In genomic region chr10:68284007-68284406, GRCh38 we compare ENCODE assay signal across 24 cellular contexts. TPM values are rescaled to one million over a fixed set of nuclear protein-coding genes. Genes with fewer than 3 reads are reported as not detected.
DNase-seq lines count a peak whose midpoint lies in the region; ATAC-seq, FAIRE-seq and TF ChIP-seq lines count a peak whose summit lies in the region.
"Had no signal": no experiment of that assay in that cellular context is flagged by ENCODE, and none has a peak within 500 bp of the region (broad histone marks: within the 10 kb centered on the region; RNA-seq: fewer than 3 reads in every experiment).

No MANE protein-coding gene starts in this region.

- H3K36me3 ChIP-seq in HEK293 (ENCODE audit: control insufficient read depth in 2 of 2, insufficient read depth in 1 of 2, low read length in 2 of 2) (no peaks in the 10 kb centered on the region), astrocyte (ENCODE audit: insufficient read depth, low read length) (no peaks in the 10 kb centered on the region), neuron (ENCODE audit: insufficient read depth, low read length) (no peaks in the 10 kb centered on the region), sigmoid colon (no peaks in the 10 kb centered on the region)
- H3K36me3 ChIP-seq: BE2C had no signal

- no peak overlapping the region for H3K4me3 ChIP-seq in HEK293 (ENCODE audit: low read depth, low read length)
- no peak overlapping the region for H3K4me3 ChIP-seq in astrocyte (ENCODE audit: insufficient read depth, low read depth, low read length)
- H3K4me3 ChIP-seq in neuron (ENCODE audit: low read length): no peak overlapping the region
- no peak overlapping the region for H3K4me3 ChIP-seq in sigmoid colon

- H3K27me3 Mint-ChIP-seq in astrocyte (ENCODE audit: low read depth, unreplicated experiment): no peaks in the 10 kb centered on the region
- H3K27me3 Mint-ChIP-seq in T-helper 2 cell treated with Interferon-gamma antibody and Interleukin-4, amounts not matched to agents 5 μg/mL and 100 μg/mL, for 36 hours (ENCODE audit: low read depth): no peaks in the 10 kb centered on the region
- H3K27me3 Mint-ChIP-seq: CD4-positive, CD25-positive, alpha-beta regulatory T cell had no signal

- H3K79me2 ChIP-seq in astrocyte (ENCODE audit: insufficient read depth, low read length): no peaks in the 10 kb centered on the region

- CTCF ChIA-PET in HEK293 (lab: Yijun Ruan, JAX): interaction anchor here (0.9 kb wide), 1 partner anchor 18 kb away, joined by 4 read pairs; no protein-coding TSS in a partner anchor

- H3K4me1 Mint-ChIP-seq in astrocyte (ENCODE audit: low read depth, unreplicated experiment): peaks cover 12% of the 10 kb centered on the region
- no peaks in the 10 kb centered on the region for H3K4me1 Mint-ChIP-seq in T-helper 2 cell treated with Interferon-gamma antibody and Interleukin-4, amounts not matched to agents 5 μg/mL and 100 μg/mL, for 36 hours (ENCODE audit: low read depth)
- H3K4me1 Mint-ChIP-seq: CD4-positive, CD25-positive, alpha-beta regulatory T cell; H9 had no signal

- H3K4me1 ChIP-seq in HEK293 (ENCODE audit: control insufficient read depth, insufficient read depth, low read length) (no peaks in the 10 kb centered on the region), astrocyte (ENCODE audit: insufficient read depth, low read length) (no peaks in the 10 kb centered on the region), neuron (ENCODE audit: insufficient read depth, low read length) (peaks cover 15% of the 10 kb centered on the region), sigmoid colon (no peaks in the 10 kb centered on the region)
- H3K4me1 ChIP-seq: BE2C had no signal

- H3K27ac Mint-ChIP-seq in astrocyte (ENCODE audit: unreplicated experiment): peak overlapping the region; percentile 85
- no peak overlapping the region for H3K27ac Mint-ChIP-seq in T-helper 2 cell treated with Interferon-gamma antibody and Interleukin-4, amounts not matched to agents 5 μg/mL and 100 μg/mL, for 36 hours
- H3K27ac Mint-ChIP-seq: CD4-positive, CD25-positive, alpha-beta regulatory T cell; H9 had no signal

- H4K20me1 ChIP-seq in astrocyte (ENCODE audit: insufficient read depth, low read length): no peaks in the 10 kb centered on the region

- no peaks in the 10 kb centered on the region for H3K9me3 Mint-ChIP-seq in astrocyte (ENCODE audit: unreplicated experiment)
- no peaks in the 10 kb centered on the region for H3K9me3 Mint-ChIP-seq in T-helper 2 cell treated with Interferon-gamma antibody and Interleukin-4, amounts not matched to agents 5 μg/mL and 100 μg/mL, for 36 hours

- H3K4me2 ChIP-seq in astrocyte (ENCODE audit: low read length): no peak overlapping the region

- H3K27ac ChIP-seq in HEK293 (ENCODE audit: extremely low read depth, low read depth, low read length) (no peak overlapping the region), astrocyte (ENCODE audit: low read depth, low read length) (no peak overlapping the region), sigmoid colon (no peak overlapping the region)

- H3K9ac ChIP-seq in astrocyte (ENCODE audit: low read length): no peak overlapping the region

- no peak for ATAC-seq in HG03469 (IDR thresholded peaks at IDR 0.05; ENCODE audit: unreplicated experiment)

- peak; percentile 7 for DNase-seq in astrocyte (ENCODE audit: low read depth)
- DNase-seq in left kidney (ENCODE audit: low read depth, low spot score): peak; percentile 91
- no peak for DNase-seq in sigmoid colon
- DNase-seq in T-helper 2 cell treated with Interferon-gamma antibody and Interleukin-4, amounts not matched to agents 5 μg/mL and 100 μg/mL, for 36 hours (ENCODE audit: low spot score): no peak
- DNase-seq in activated gamma-delta T cell treated with Interleukin-2 at 50 U/mL for 16 hours: no peak
- DNase-seq: BE2C; CD4-positive, CD25-positive, alpha-beta regulatory T cell; COR-L47; DMS 273 treated with DMSO at 0.1 percent for 48 hours; DND-41; H9; KG1; MV-4-11; NCI-H187; NCI-H2107; NCI-H510A; NCI-H82; SHP77 had no signal

- H3K27me3 ChIP-seq in astrocyte (ENCODE audit: insufficient read depth, low read length) (no peaks in the 10 kb centered on the region), neuron (ENCODE audit: insufficient read depth, low read length) (no peaks in the 10 kb centered on the region), sigmoid colon (no peaks in the 10 kb centered on the region)
- H3K27me3 ChIP-seq: BE2C had no signal

- no peak overlapping the region for H3K4me3 Mint-ChIP-seq in astrocyte (ENCODE audit: unreplicated experiment)
- no peak overlapping the region for H3K4me3 Mint-ChIP-seq in T-helper 2 cell treated with Interferon-gamma antibody and Interleukin-4, amounts not matched to agents 5 μg/mL and 100 μg/mL, for 36 hours
- H3K4me3 Mint-ChIP-seq: CD4-positive, CD25-positive, alpha-beta regulatory T cell; H9 had no signal

- POLR2A ChIA-PET in HEK293 (lab: Yijun Ruan, JAX): no interaction called here

- no peak for TF ChIP-seq POLR2A in sigmoid colon (IDR thresholded peaks at IDR 0.05)

- TF ChIP-seq CTCF in HEK293 (tag by site-specific recombination; IDR thresholded peaks at IDR 0.05): no peak
- TF ChIP-seq CTCF in astrocyte (IDR thresholded peaks at IDR 0.05; ENCODE audit: insufficient read depth, low read depth, low read length): no peak
- TF ChIP-seq CTCF in sigmoid colon (IDR thresholded peaks at IDR 0.05): no peak

- H2AFZ ChIP-seq in astrocyte (ENCODE audit: low read depth, low read length) (no peak overlapping the region), neuron (ENCODE audit: low read depth, low read length) (peak overlapping the region; percentile 29)

- 78 to 86% methylated on average over 8 of the region's 8 CpGs for WGBS in sigmoid colon, 2 donors

- H3K9me3 ChIP-seq in HEK293 (ENCODE audit: control insufficient read depth, insufficient read depth, low read depth, low read length) (no peaks in the 10 kb centered on the region), astrocyte (ENCODE audit: insufficient read depth, low read depth, low read length) (no peaks in the 10 kb centered on the region), neuron (ENCODE audit: low read length) (no peaks in the 10 kb centered on the region), sigmoid colon (peaks cover 0 to 2% (median 0%) of the 10 kb centered on the region in 4 donors)
- H3K9me3 ChIP-seq: BE2C had no signal

- peaks cover 3% of the 10 kb centered on the region for H3K36me3 Mint-ChIP-seq in astrocyte (ENCODE audit: low read depth, unreplicated experiment)
- no peaks in the 10 kb centered on the region for H3K36me3 Mint-ChIP-seq in T-helper 2 cell treated with Interferon-gamma antibody and Interleukin-4, amounts not matched to agents 5 μg/mL and 100 μg/mL, for 36 hours (ENCODE audit: low read depth)
- H3K36me3 Mint-ChIP-seq: CD4-positive, CD25-positive, alpha-beta regulatory T cell had no signal

- no peak for TF ChIP-seq EP300 in sigmoid colon (IDR thresholded peaks at IDR 0.05)

- intact Hi-C loops in sigmoid colon (cut with DNase I): no loop called here

- FAIRE-seq in astrocyte (lab: Jason Lieb, UNC): no peak
- FAIRE-seq: G401.6 had no signal

TF ChIP-seq in HEK293, 187 proteins besides CTCF, POLR2A, EP300 and RAD21:
- no peak for TF ChIP-seq ZNF623 (tag by site-specific recombination; IDR thresholded peaks at IDR 0.05)
- TF ChIP-seq ZNF629 (tag by site-specific recombination; IDR thresholded peaks at IDR 0.05): no peak
- no peak for TF ChIP-seq GFI1B (tag by site-specific recombination; IDR thresholded peaks at IDR 0.05)
- peak; percentile 65 for TF ChIP-seq WT1 (tag by site-specific recombination; IDR thresholded peaks at IDR 0.05)
- TF ChIP-seq ZNF174 (tag by site-specific recombination; IDR thresholded peaks at IDR 0.05): no peak
- no peak for TF ChIP-seq ZNF560 (tag by site-specific recombination; IDR thresholded peaks at IDR 0.05; ENCODE audit: borderline replicate concordance)
TF ChIP-seq in HEK293: peak in this region for 1.

RNA-seq across cellular contexts. Expression of gene HNRNPH3, which starts 47.9 kb away (rescaled TPM):
- total RNA-seq in astrocyte: 75.6 and 90.1 TPM in 2 replicates
- 10 to 100 TPM; 50.7 to 68.3 (median 57.4) TPM for total RNA-seq in sigmoid colon
- 100 to 1,000 TPM in 2 of 3 donors, 10 to 100 TPM in 1; 95.3 to 148 (median 117) TPM for polyA plus RNA-seq in sigmoid colon

RNA-seq across cellular contexts. Expression of gene PBLD, which starts 48.7 kb away (rescaled TPM):
- total RNA-seq in astrocyte (5.7 and 6.1 TPM in 2 replicates), sigmoid colon (10 to 100 TPM in 1 of 4 donors, 1 to 10 TPM in 3; 4.6 to 10.7 (median 7.0) TPM)
- 10 to 100 TPM; 19.4 to 83.7 (median 61.9) TPM for polyA plus RNA-seq in sigmoid colon

RNA-seq across cellular contexts. Expression of gene ATOH7, which starts 52.1 kb away (rescaled TPM):
- total RNA-seq in astrocyte: 0.19 TPM in 1 of 2 replicates, not detected in the other
- under 1 TPM in 1 of 4 donors, not detected in 3; 0.71 TPM for total RNA-seq in sigmoid colon
- polyA plus RNA-seq in sigmoid colon: under 1 TPM in 2 of 3 donors, not detected in 1; 0.15 to 0.60 TPM
- total RNA-seq: A172; CD4-positive, CD25-positive, alpha-beta regulatory T cell; RPMI7951 had no signal
- polyA plus RNA-seq: CD4-positive, CD25-positive, alpha-beta regulatory T cell had no signal

Comparison
In these comparisons a context has a peak if more than half of its experiments do, and no peak if none do; other contexts are left out.
1. DNase-seq: peak in astrocyte (single experiment) and left kidney (single experiment); none in sigmoid colon (single experiment), T-helper 2 cell treated with Interferon-gamma antibody and Interleukin-4, amounts not matched to agents 5 μg/mL and 100 μg/mL, for 36 hours (single experiment) and activated gamma-delta T cell treated with Interleukin-2 at 50 U/mL for 16 hours (single experiment).